Comparison of ENCODE assay signal across 14 cellular contexts in genomic region chr6:159943101-159943632, GRCh38. TPM values are rescaled to one million over a fixed set of nuclear protein-coding genes. Genes with fewer than 3 reads are reported as not detected.
DNase-seq lines count a peak whose midpoint lies in the region; ATAC-seq, FAIRE-seq and TF ChIP-seq lines count a peak whose summit lies in the region.
"Had no signal": no experiment of that assay in that cellular context is flagged by ENCODE, and none has a peak within 500 bp of the region (broad histone marks: within the 10 kb centered on the region; RNA-seq: fewer than 3 reads in every experiment).

No MANE protein-coding gene starts in this region.

- no peaks in the 10 kb centered on the region for H3K9me2 ChIP-seq in GM23248 (ENCODE audit: insufficient read depth)

- no peaks in the 10 kb centered on the region for H3K79me2 ChIP-seq in GM23248 (ENCODE audit: insufficient read depth)

- in situ Hi-C loops in GM23248 (cut with MboI), result no loop called here

- H3K4me3 ChIP-seq in GM23248, result no peak overlapping the region
- H3K4me3 ChIP-seq in cardiac fibroblast (replicated peaks in 1 of 2; ENCODE audit: low read depth in 2 of 2, low read length in 2 of 2), result no peak overlapping the region
- H3K4me3 ChIP-seq in kidney (ENCODE audit: low read length in 2 of 2), result no peak overlapping the region

- intact Hi-C loops in kidney (cut with DNase I), result no loop called here

- H3K27ac ChIP-seq in GM23248 (peak overlapping the region; percentile 22), kidney (ENCODE audit: low read depth in 2 of 2, low read length in 2 of 2) (peak overlapping the region in 1 of 2 donors; percentile 14)

- H2AFZ ChIP-seq in GM23248, result 0 out of 2 replicates have a peak overlapping the region, but pooled peaks have one; percentile 41

- H3K36me3 ChIP-seq in GM23248 (ENCODE audit: low read depth) (no peaks in the 10 kb centered on the region), kidney (ENCODE audit: control insufficient read depth in 1 of 2, insufficient read depth in 2 of 2, low read length in 2 of 2) (no peaks in the 10 kb centered on the region)
- H3K36me3 ChIP-seq: spleen had no signal

- H3K9me3 ChIP-seq in GM23248 (ENCODE audit: low read depth) (no peaks in the 10 kb centered on the region), kidney (ENCODE audit: control insufficient read depth in 1 of 2, low read length in 2 of 2) (peaks cover 4 to 8% of the 10 kb centered on the region in 2 donors)

- no peak for FAIRE-seq in kidney (lab: Jason Lieb, UNC)

- H4K20me1 ChIP-seq in GM23248 (ENCODE audit: insufficient read depth), result no peaks in the 10 kb centered on the region

- H3K4me1 ChIP-seq in GM23248 (ENCODE audit: insufficient read depth) (0 out of 2 replicates have a peak, but pooled peaks cover 8% of the 10 kb centered on the region), kidney (ENCODE audit: control insufficient read depth in 1 of 2, insufficient read depth in 1 of 2, low read depth in 1 of 2, low read length in 2 of 2) (peaks cover 0 to 2% of the 10 kb centered on the region in 2 donors)

- ATAC-seq in GM18520 (IDR thresholded peaks at IDR 0.05; ENCODE audit: unreplicated experiment), result no peak
- ATAC-seq: T-cell had no signal

- DNase-seq in GM23248 (peak; percentile 74), cardiac fibroblast (ENCODE audit: low read depth in 2 of 2) (peak; percentile 84 to 86), kidney (peak; percentile 60), smooth muscle cell of the brain vasculature (ENCODE audit: low read depth, low spot score) (peak; percentile 24), activated gamma-delta T cell treated with Interleukin-2 at 50 U/mL for 16 hours (no peak)
- no peak for DNase-seq in activated CD4-positive, alpha-beta T cell treated with anti-CD3 and anti-CD28 coated beads for 1 hour
- DNase-seq in stimulated activated CD4-positive, alpha-beta T cell treated with anti-CD3 and anti-CD28 coated beads, Interleukin-4, amount 100 ng/mL, for 1 hour, result no peak
- DNase-seq: activated CD4-positive, alpha-beta memory T cell treated with anti-CD3 and anti-CD28 coated beads, Interleukin-2, amount 10 ng/mL, durations not matched to agents 7 days and 5 days; activated naive CD4-positive, alpha-beta T cell treated with Interleukin-2 at 50 U/mL for 16 hours; effector memory CD4-positive, alpha-beta T cell; NCI-H2029; spleen; T-cell had no signal

- H3K27me3 ChIP-seq in GM23248 (replicated peaks; ENCODE audit: insufficient read depth), result peaks cover 4% of the 10 kb centered on the region; the same call in 1 of the 2 replicates
- H3K27me3 ChIP-seq: spleen had no signal

- H3F3A ChIP-seq in GM23248 (ENCODE audit: insufficient read depth), result peaks cover 19% of the 10 kb centered on the region

- H3K9ac ChIP-seq in GM23248, result no peak overlapping the region
- H3K9ac ChIP-seq in kidney (ENCODE audit: low read length in 2 of 2), result no peak overlapping the region

- TF ChIP-seq CTCF in cardiac fibroblast (IDR thresholded peaks at IDR 0.05; ENCODE audit: low read depth, low read length) (no peak), kidney (IDR thresholded peaks at IDR 0.05; ENCODE audit: borderline replicate concordance, extremely low read depth, insufficient read depth) (no peak)

- 13 to 25% methylated on average over 6 of the region's 6 CpGs for WGBS in GM23248 (ENCODE audit: low coverage in 1 of 2, low lambda C conversion rate in 2 of 2, missing lambda C conversion rate in 2 of 2), 2 experiments

- peak overlapping the region; percentile 5 for H3K4me2 ChIP-seq in GM23248 (ENCODE audit: unreplicated experiment)

RNA-seq across cellular contexts. Expression of gene IGF2R, which starts 25.7 kb away (rescaled TPM):
- total RNA-seq in GM23248 (2014; rRNA removed; shearing (Covaris generic)), result 30.9 TPM in 2 replicates
- 8.1 and 8.8 TPM in 2 replicates for polyA plus RNA-seq in GM23248 (2016; fragmentation: Nextera tagmentation; extraction: Ambion mirVana)
- total RNA-seq in kidney, result 88.6 TPM
- polyA plus RNA-seq in kidney (ENCODE audit: insufficient read depth, low read depth, low replicate concordance), result 23.7 TPM

RNA-seq across cellular contexts. Expression of gene MAS1, which starts 52.4 kb away (rescaled TPM):
- total RNA-seq in GM23248 (2014; rRNA removed; shearing (Covaris generic)), result not detected in 2 replicates
- polyA plus RNA-seq in GM23248 (2016; fragmentation: Nextera tagmentation; extraction: Ambion mirVana) (not detected in 2 replicates), kidney (ENCODE audit: insufficient read depth, low read depth, low replicate concordance) (not detected)
- not detected for total RNA-seq in kidney
- total RNA-seq: activated CD4-positive, alpha-beta memory T cell treated with anti-CD3 and anti-CD28 coated beads, Interleukin-2, amount 10 ng/mL, durations not matched to agents 7 days and 5 days; spleen; T-cell had no signal

Comparison
In these comparisons a context has a peak if more than half of its experiments do, and no peak if none do; other contexts are left out.
1. DNase-seq: peak in GM23248 (single experiment), cardiac fibroblast (2 of 2), kidney (single experiment) and smooth muscle cell of the brain vasculature (single experiment); none in activated CD4-positive, alpha-beta T cell treated with anti-CD3 and anti-CD28 coated beads for 1 hour (single experiment), stimulated activated CD4-positive, alpha-beta T cell treated with anti-CD3 and anti-CD28 coated beads, Interleukin-4, amount 100 ng/mL, for 1 hour (single experiment) and activated gamma-delta T cell treated with Interleukin-2 at 50 U/mL for 16 hours (single experiment).